ENCODE assay signal across 17 cellular contexts in the genomic region with DNA sequence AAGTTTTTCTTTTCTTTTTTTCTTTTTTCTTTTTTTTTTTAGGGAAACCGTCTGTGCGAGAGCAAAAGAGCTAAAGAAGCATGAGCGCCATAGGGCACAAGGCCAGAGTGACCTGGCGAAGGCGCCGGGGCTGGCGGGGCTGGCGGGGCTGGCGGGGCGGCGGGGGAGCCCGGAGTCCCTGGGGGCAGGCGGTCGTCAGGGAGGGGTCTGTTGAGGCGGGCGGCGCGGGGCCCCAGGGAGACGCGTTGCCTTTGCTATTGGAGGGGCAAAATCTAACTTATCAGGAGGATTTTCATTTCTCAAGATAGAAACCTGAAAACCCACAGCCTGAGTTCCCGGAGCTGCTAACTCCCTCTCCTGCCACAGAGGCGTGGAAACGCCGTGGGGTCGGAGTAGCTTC.
"Had no signal": no experiment of that assay in that cellular context is flagged by ENCODE, and none has a peak within 500 bp of the region (broad histone marks: within the 10 kb centered on the region; RNA-seq: fewer than 3 reads in every experiment).

No MANE protein-coding gene starts in this region.

- H3K27ac ChIP-seq: coronary artery, esophagus muscularis mucosa, foreskin keratinocyte, gastroesophageal sphincter, heart right ventricle, left lung, lower lobe of right lung had no signal

- H3K36me3 ChIP-seq: esophagus muscularis mucosa, gastroesophageal sphincter, heart right ventricle, left lung, lower lobe of right lung had no signal

- H3K4me1 ChIP-seq: esophagus muscularis mucosa, foreskin keratinocyte, gastroesophageal sphincter, left lung, lower lobe of right lung had no signal

- H3K9me3 ChIP-seq: esophagus muscularis mucosa, gastroesophageal sphincter, heart right ventricle, left lung, lower lobe of right lung had no signal

- ATAC-seq: foreskin keratinocyte, gastroesophageal sphincter, heart right ventricle, left cardiac atrium, left lung, left ventricle myocardium superior had no signal

- DNase-seq: dermis blood vessel endothelial cell; dorsolateral prefrontal cortex; effector CD4-positive, alpha-beta T cell; effector memory CD4-positive, alpha-beta T cell; head of caudate nucleus; heart right ventricle; hippocampal formation; left cardiac atrium; left ventricle myocardium superior; lower lobe of right lung; mesendoderm; midbrain had no signal

- H3K27me3 ChIP-seq: dorsolateral prefrontal cortex, esophagus muscularis mucosa, foreskin keratinocyte, gastroesophageal sphincter, heart right ventricle, left lung had no signal

- H3K4me3 ChIP-seq: coronary artery, dorsolateral prefrontal cortex, esophagus muscularis mucosa, gastroesophageal sphincter, heart right ventricle, left lung, lower lobe of right lung had no signal
